9 cellular contexts compared by ENCODE assay signal in the genomic region with DNA sequence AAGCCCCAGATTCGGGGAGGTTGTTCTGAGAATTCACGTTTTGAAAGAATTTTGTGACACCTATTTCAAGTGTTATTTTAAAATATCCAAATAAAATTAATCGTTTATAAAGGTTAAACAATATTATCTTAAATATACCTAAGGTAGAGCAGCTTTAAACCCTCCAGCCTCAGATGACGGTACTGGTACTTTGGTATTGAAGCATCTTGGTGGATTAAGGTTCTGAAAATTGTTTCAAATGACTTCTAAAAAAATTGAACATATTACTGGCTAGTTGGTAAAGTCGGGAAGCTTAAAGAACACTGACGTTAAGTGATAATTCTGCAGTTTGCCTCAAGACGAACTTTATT. TPM values are rescaled to one million over a fixed set of nuclear protein-coding genes. Genes with fewer than 3 reads are reported as not detected.
DNase-seq lines count a peak whose midpoint lies in the region; ATAC-seq, FAIRE-seq and TF ChIP-seq lines count a peak whose summit lies in the region.
"Had no signal": no experiment of that assay in that cellular context is flagged by ENCODE, and none has a peak within 500 bp of the region (broad histone marks: within the 10 kb centered on the region; RNA-seq: fewer than 3 reads in every experiment).

No MANE protein-coding gene starts in this region.

- H4K20me1 ChIP-seq in K562 (replicated peaks; ENCODE audit: control insufficient read depth, insufficient read depth, low read length), result no peaks in the 10 kb centered on the region

- no peaks in the 10 kb centered on the region for H3K27me3 Mint-ChIP-seq in activated naive CD4-positive, alpha-beta T cell treated with anti-CD3 and anti-CD28 coated beads, Interleukin-2, amount 50 U/mL, for 24 hours
- H3K27me3 Mint-ChIP-seq in memory B cell, result no peaks in the 10 kb centered on the region

- peak; percentile 59 for FAIRE-seq in K562 (lab: Jason Lieb, UNC)

- WGBS in K562 (ENCODE audit: insufficient coverage, low coverage, missing lambda C conversion rate), result 45% methylated on average over 7 of the region's 7 CpGs
- 29% methylated on average over 7 of the region's 7 CpGs for WGBS in transverse colon (ENCODE audit: low coverage in 1 of 2), 2 donors

- intact Hi-C loops in K562 (cut with micrococcal nuclease), result loop anchor here (2.0 kb wide), 1 partner anchor 109 kb away; the partner anchor contains the start of gene UPP1
- intact Hi-C loops in transverse colon (cut with DNase I; ENCODE audit: low total_unique reads), result no loop called here

- BruUV-seq in K562 (replicated peaks; lab: Mats Ljungman, UMichigan), result no TSS peak

- CTCF ChIA-PET in K562 (lab: Yijun Ruan, JAX; ENCODE audit: low intra/inter-chr PET ratio), result no interaction called here

- ATAC-seq in K562 (no peak), memory B cell (ENCODE audit: low read depth) (no peak), GM18909 (IDR thresholded peaks at IDR 0.05; ENCODE audit: poor library complexity, unreplicated experiment) (no peak), GM18498 (IDR thresholded peaks at IDR 0.05; ENCODE audit: unreplicated experiment) (no peak)

- in situ Hi-C loops in K562 (cut with MboI) (no loop called here), transverse colon (cut with MboI; ENCODE audit: low pct_ligation_motif_present in 1 of 4, low pct_unique_long_range_greater_than_20kb in 1 of 4, low sequenced_read_pairs in 3 of 4) (no loop called here)

- peaks cover 28% of the 10 kb centered on the region for H3K4me1 Mint-ChIP-seq in activated naive CD4-positive, alpha-beta T cell treated with anti-CD3 and anti-CD28 coated beads, Interleukin-2, amount 50 U/mL, for 24 hours
- H3K4me1 Mint-ChIP-seq in memory B cell, result peaks cover 16% of the 10 kb centered on the region

- H3K4me1 ChIP-seq in K562 (replicated peaks in 1 of 2; ENCODE audit: control insufficient read depth in 2 of 2, insufficient read depth in 2 of 2, low read length in 2 of 2) (peaks cover 5 to 6% of the 10 kb centered on the region in 2 experiments; a peak in 4 of 5 replicates), transverse colon (peaks cover 7 to 10% (median 9%) of the 10 kb centered on the region in 4 donors)

- peak overlapping the region; percentile 82; the same call in 2 of the 3 replicates for H3K27ac ChIP-seq in K562 (ENCODE audit: extremely low read depth, low read depth, low read length)
- peak overlapping the region; percentile 83 to 91 (median 88) for H3K27ac ChIP-seq in transverse colon

- peak overlapping the region in 1 of 2 experiments; percentile 77; a peak in 1 of 4 replicates for H3K9ac ChIP-seq in K562 (ENCODE audit: insufficient read depth in 1 of 2, low read depth in 2 of 2, low read length in 2 of 2)

- H3K4me2 ChIP-seq in K562 (ENCODE audit: insufficient read depth, low read length), result peak overlapping the region; percentile 98; the same call in 1 of the 2 replicates

- H3K9me1 ChIP-seq in K562 (ENCODE audit: control insufficient read depth, insufficient read depth, low read length), result no peaks in the 10 kb centered on the region

- H3K36me3 Mint-ChIP-seq in activated naive CD4-positive, alpha-beta T cell treated with anti-CD3 and anti-CD28 coated beads, Interleukin-2, amount 50 U/mL, for 24 hours, result peaks cover 13% of the 10 kb centered on the region
- H3K36me3 Mint-ChIP-seq in memory B cell, result peaks cover 17% of the 10 kb centered on the region

- H3K27me3 ChIP-seq in K562 (ENCODE audit: control insufficient read depth in 2 of 2, insufficient read depth in 2 of 2, low read length in 2 of 2) (no peaks in the 10 kb centered on the region), transverse colon (no peaks in the 10 kb centered on the region)

- TF ChIP-seq POLR2A in K562 (conservative IDR thresholded peaks at IDR 0.05), result no peak
- TF ChIP-seq POLR2A in transverse colon (IDR thresholded peaks at IDR 0.05), result no peak

- POLR2A ChIA-PET in K562 (lab: Yijun Ruan, JAX), result no interaction called here

- H3K4me3 ChIP-seq in K562, result peak overlapping the region; percentile 53
- peak overlapping the region in 3 of 4 donors; percentile 54 to 79 (median 64) for H3K4me3 ChIP-seq in transverse colon

- peak overlapping the region; percentile 93 for H3K4me3 Mint-ChIP-seq in activated naive CD4-positive, alpha-beta T cell treated with anti-CD3 and anti-CD28 coated beads, Interleukin-2, amount 50 U/mL, for 24 hours
- H3K4me3 Mint-ChIP-seq in memory B cell, result peak overlapping the region; percentile 94

- DNase-seq in activated naive CD4-positive, alpha-beta T cell (lab: John Stamatoyannopoulos, UW), result no peak
- no peak for DNase-seq in K562 (ENCODE audit: extremely low read depth in 1 of 4, low spot score in 3 of 4)
- DNase-seq in memory B cell (ENCODE audit: low spot score in 2 of 2), result no peak
- no peak for DNase-seq in transverse colon
- no peak for DNase-seq in stimulated activated CD8-positive, alpha-beta memory T cell treated with anti-CD3 and anti-CD28 coated beads, Interleukin-4, amount 100 ng/mL, for 48 hours

- no peak for TF ChIP-seq RAD21 in K562 (CRISPR knock-in tag; conservative IDR thresholded peaks at IDR 0.05 in 1 of 2, IDR thresholded peaks at IDR 0.05 in 1 of 2)

- TF ChIP-seq EP300 in K562 (IDR thresholded peaks at IDR 0.05; ENCODE audit: low read length) (no peak), transverse colon (IDR thresholded peaks at IDR 0.05; ENCODE audit: low read depth) (no peak)

- TF ChIP-seq CTCF in K562 (IDR thresholded peaks at IDR 0.05 in 2 of 3, conservative IDR thresholded peaks at IDR 0.05 in 1 of 3; ENCODE audit: insufficient read depth in 2 of 3, low read depth in 1 of 3, low read length in 3 of 3) (no peak), transverse colon (IDR thresholded peaks at IDR 0.05) (no peak)

- H3K9me3 Mint-ChIP-seq in activated naive CD4-positive, alpha-beta T cell treated with anti-CD3 and anti-CD28 coated beads, Interleukin-2, amount 50 U/mL, for 24 hours, result no peaks in the 10 kb centered on the region
- no peaks in the 10 kb centered on the region for H3K9me3 Mint-ChIP-seq in memory B cell

- H2AFZ ChIP-seq in K562 (ENCODE audit: low read depth, low read length), result peak overlapping the region; percentile 88

- peaks cover 16% of the 10 kb centered on the region for H3K79me2 ChIP-seq in K562 (ENCODE audit: control insufficient read depth, insufficient read depth, low read length)

- H3K36me3 ChIP-seq in K562 (ENCODE audit: control insufficient read depth, insufficient read depth, low read length) (peaks cover 36% of the 10 kb centered on the region), transverse colon (peaks cover 0 to 31% (median 17%) of the 10 kb centered on the region in 4 donors)

- H3K27ac Mint-ChIP-seq in activated naive CD4-positive, alpha-beta T cell treated with anti-CD3 and anti-CD28 coated beads, Interleukin-2, amount 50 U/mL, for 24 hours, result peak overlapping the region; percentile 95
- peak overlapping the region; percentile 99 for H3K27ac Mint-ChIP-seq in memory B cell

- H3K9me3 ChIP-seq in K562 (replicated peaks; ENCODE audit: control insufficient read depth, insufficient read depth, low read depth, low read length), result no peaks in the 10 kb centered on the region
- H3K9me3 ChIP-seq in transverse colon, result no peaks in the 10 kb centered on the region

RNA-seq across cellular contexts. Expression of gene HUS1, which starts 0.4 kb away (rescaled TPM):
- total RNA-seq in K562 (2011; cell fraction: chromatin; rRNA removed; ENCODE audit: low replicate concordance), result 34.7 and 59.2 TPM in 2 replicates
- total RNA-seq in K562 (2011; cell fraction: nucleolus; rRNA removed), result 25.5 and 27.2 TPM in 2 replicates
- total RNA-seq in K562 (2011; cell fraction: nucleoplasm; rRNA removed), result 39.0 and 46.1 TPM in 2 replicates
- 9.8 and 11.5 TPM in 2 replicates for total RNA-seq in K562 (2014; rRNA removed)
- 14.5 and 15.8 TPM in 2 replicates for total RNA-seq in K562 (2014; rRNA removed; fragmentation: Illumina TruSeq; extraction: Trizol)
- total RNA-seq in K562 (2015; rRNA removed; fragmentation: Illumina TruSeq; extraction: Trizol), result 16.0 and 17.1 TPM in 2 replicates
- total RNA-seq in K562 (2021), result 15.3 and 19.8 TPM in 2 replicates
- polyA plus RNA-seq in K562 (2011; rRNA removed), result 14.3 and 17.1 TPM in 2 replicates
- 6.6 and 10.8 TPM in 2 replicates for polyA plus RNA-seq in K562 (2011; cell fraction: cytosol; rRNA removed)
- polyA plus RNA-seq in K562 (2011; cell fraction: nucleus; rRNA removed), result 11.5 and 11.6 TPM in 2 replicates
- polyA plus RNA-seq in K562 (2012), result 12.0 and 13.5 TPM in 2 replicates
- polyA plus RNA-seq in K562 (2014; fragmentation: Illumina TruSeq; extraction: Trizol), result 16.5 and 20.8 TPM in 2 replicates
- 10 to 100 TPM; 25.2 to 27.0 TPM for polyA plus RNA-seq in K562 (2014; fragmentation: Nextera tagmentation; extraction: Ambion mirVana)
- polyA plus RNA-seq in K562 (2014; rRNA removed), result 14.7 and 15.9 TPM in 2 replicates
- polyA minus RNA-seq in K562 (2011; rRNA and poly(A)+ RNA removed), result 31.4 and 32.2 TPM in 2 replicates
- 10.0 and 12.7 TPM in 2 replicates for polyA minus RNA-seq in K562 (2011; cell fraction: cytosol; rRNA and poly(A)+ RNA removed)
- polyA minus RNA-seq in K562 (2011; cell fraction: nucleus; rRNA and poly(A)+ RNA removed), result 18.6 and 20.5 TPM in 2 replicates
- 10 to 100 TPM; 37.2 to 74.8 (median 52.3) TPM for total RNA-seq in transverse colon

RNA-seq across cellular contexts. Expression of gene PKD1L1, which starts 31.5 kb away (rescaled TPM):
- 0.04 TPM in 1 of 2 replicates, not detected in the other for total RNA-seq in K562 (2011; cell fraction: chromatin; rRNA removed; ENCODE audit: low replicate concordance)
- total RNA-seq in K562 (2011; cell fraction: nucleolus; rRNA removed), result not detected in 2 replicates
- total RNA-seq in K562 (2011; cell fraction: nucleoplasm; rRNA removed), result not detected in 2 replicates
- total RNA-seq in K562 (2014; rRNA removed) (not detected in 2 replicates), K562 (2014; rRNA removed; fragmentation: Illumina TruSeq; extraction: Trizol) (not detected in 2 replicates), K562 (2015; rRNA removed; fragmentation: Illumina TruSeq; extraction: Trizol) (not detected in 2 replicates), K562 (2021) (0.02 TPM in 1 of 2 replicates, not detected in the other), transverse colon (10 to 100 TPM in 2 of 4 donors, 1 to 10 TPM in 1, under 1 TPM in 1; 0.41 to 37.4 (median 17.5) TPM)
- polyA plus RNA-seq in K562 (2011; rRNA removed) (0.01 TPM in 1 of 2 replicates, not detected in the other), K562 (2014; fragmentation: Illumina TruSeq; extraction: Trizol) (0.01 TPM in 1 of 2 replicates, not detected in the other), K562 (2014; fragmentation: Nextera tagmentation; extraction: Ambion mirVana) (not detected), K562 (2014; rRNA removed) (0.04 TPM in 1 of 2 replicates, not detected in the other)
- polyA plus RNA-seq in K562 (2011; cell fraction: cytosol; rRNA removed), result not detected in 2 replicates
- polyA plus RNA-seq in K562 (2011; cell fraction: nucleus; rRNA removed), result 0.01 and 0.03 TPM in 2 replicates
- 0.03 TPM in 1 of 2 replicates, not detected in the other for polyA plus RNA-seq in K562 (2012)
- polyA minus RNA-seq in K562 (2011; rRNA and poly(A)+ RNA removed), result not detected in 2 replicates
- polyA minus RNA-seq in K562 (2011; cell fraction: cytosol; rRNA and poly(A)+ RNA removed), result not detected in 2 replicates
- polyA minus RNA-seq in K562 (2011; cell fraction: nucleus; rRNA and poly(A)+ RNA removed), result under 0.01 TPM in 1 of 2 replicates, not detected in the other
- total RNA-seq: HT-29 had no signal

RNA-seq across cellular contexts. Expression of gene SUN3, which starts 49.1 kb away (rescaled TPM):
- not detected in 2 replicates for total RNA-seq in K562 (2011; cell fraction: chromatin; rRNA removed; ENCODE audit: low replicate concordance)
- not detected in 2 replicates for total RNA-seq in K562 (2011; cell fraction: nucleolus; rRNA removed)
- not detected in 2 replicates for total RNA-seq in K562 (2011; cell fraction: nucleoplasm; rRNA removed)
- total RNA-seq in K562 (2014; rRNA removed) (not detected in 2 replicates), K562 (2014; rRNA removed; fragmentation: Illumina TruSeq; extraction: Trizol) (not detected in 2 replicates), K562 (2015; rRNA removed; fragmentation: Illumina TruSeq; extraction: Trizol) (0.19 TPM in 1 of 2 replicates, not detected in the other), K562 (2021) (not detected in 2 replicates), transverse colon (not detected)
- polyA plus RNA-seq in K562 (2011; rRNA removed) (not detected in 2 replicates), K562 (2014; fragmentation: Illumina TruSeq; extraction: Trizol) (not detected in 2 replicates), K562 (2014; fragmentation: Nextera tagmentation; extraction: Ambion mirVana) (under 1 TPM; 0.04 to 0.06 TPM), K562 (2014; rRNA removed) (0.24 TPM in 1 of 2 replicates, not detected in the other)
- polyA plus RNA-seq in K562 (2011; cell fraction: cytosol; rRNA removed), result not detected in 2 replicates
- not detected in 2 replicates for polyA plus RNA-seq in K562 (2011; cell fraction: nucleus; rRNA removed)
- polyA plus RNA-seq in K562 (2012), result 0.12 and 0.91 TPM in 2 replicates
- polyA minus RNA-seq in K562 (2011; rRNA and poly(A)+ RNA removed), result not detected in 2 replicates
- polyA minus RNA-seq in K562 (2011; cell fraction: cytosol; rRNA and poly(A)+ RNA removed), result not detected in 2 replicates
- not detected in 2 replicates for polyA minus RNA-seq in K562 (2011; cell fraction: nucleus; rRNA and poly(A)+ RNA removed)
- total RNA-seq: HT-29 had no signal

RNA-seq across cellular contexts. Expression of gene C7orf57, which starts 55.5 kb away (rescaled TPM):
- not detected in 2 replicates for total RNA-seq in K562 (2011; cell fraction: chromatin; rRNA removed; ENCODE audit: low replicate concordance)
- total RNA-seq in K562 (2011; cell fraction: nucleolus; rRNA removed), result not detected in 2 replicates
- total RNA-seq in K562 (2011; cell fraction: nucleoplasm; rRNA removed), result not detected in 2 replicates
- total RNA-seq in K562 (2014; rRNA removed), result not detected in 2 replicates
- not detected in 2 replicates for total RNA-seq in K562 (2014; rRNA removed; fragmentation: Illumina TruSeq; extraction: Trizol)
- total RNA-seq in K562 (2015; rRNA removed; fragmentation: Illumina TruSeq; extraction: Trizol), result not detected in 2 replicates
- not detected in 2 replicates for total RNA-seq in K562 (2021)
- not detected in 2 replicates for polyA plus RNA-seq in K562 (2011; rRNA removed)
- polyA plus RNA-seq in K562 (2011; cell fraction: cytosol; rRNA removed), result not detected in 2 replicates
- not detected in 2 replicates for polyA plus RNA-seq in K562 (2011; cell fraction: nucleus; rRNA removed)
- polyA plus RNA-seq in K562 (2012), result not detected in 2 replicates
- not detected in 2 replicates for polyA plus RNA-seq in K562 (2014; fragmentation: Illumina TruSeq; extraction: Trizol)
- polyA plus RNA-seq in K562 (2014; fragmentation: Nextera tagmentation; extraction: Ambion mirVana), result not detected
- polyA plus RNA-seq in K562 (2014; rRNA removed), result not detected in 2 replicates
- not detected in 2 replicates for polyA minus RNA-seq in K562 (2011; rRNA and poly(A)+ RNA removed)
- polyA minus RNA-seq in K562 (2011; cell fraction: cytosol; rRNA and poly(A)+ RNA removed), result not detected in 2 replicates
- not detected in 2 replicates for polyA minus RNA-seq in K562 (2011; cell fraction: nucleus; rRNA and poly(A)+ RNA removed)
- not detected for total RNA-seq in transverse colon
- total RNA-seq: HT-29 had no signal
